ENCODE assay signal across 22 cellular contexts in the genomic region with DNA sequence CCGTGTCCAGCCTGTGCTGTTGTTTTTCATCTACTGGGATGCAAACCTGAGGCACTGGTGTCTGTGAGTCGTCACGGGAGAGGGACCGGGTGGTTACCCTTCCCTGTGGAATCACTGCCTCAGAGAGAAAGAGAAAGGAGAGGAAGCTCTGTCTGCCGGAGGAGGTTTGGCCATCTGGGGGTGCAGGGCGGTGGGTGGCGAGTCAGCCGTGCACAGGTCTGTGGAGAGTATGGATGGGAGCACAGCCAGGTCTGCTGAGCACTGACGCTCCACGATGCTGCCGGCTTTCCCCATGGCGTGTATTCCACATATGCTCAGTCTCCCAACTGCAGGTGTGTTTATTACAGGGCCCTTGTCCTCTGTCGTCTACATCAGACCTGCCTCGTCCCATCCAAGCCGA.
DNase-seq lines count a peak whose midpoint lies in the region; ATAC-seq and TF ChIP-seq lines count a peak whose summit lies in the region.
"Had no signal": no experiment of that assay in that cellular context is flagged by ENCODE, and none has a peak within 500 bp of the region (broad histone marks: within the 10 kb centered on the region; RNA-seq: fewer than 3 reads in every experiment).

No MANE protein-coding gene starts in this region.

- no peak overlapping the region for H3K27ac ChIP-seq in right cardiac atrium (ENCODE audit: low read length)
- no peak overlapping the region for H3K27ac ChIP-seq in left lung
- H3K27ac ChIP-seq: A549 had no signal

- CTCF ChIA-PET in activated naive CD4-positive, alpha-beta T cell treated with anti-CD3 and anti-CD28 coated beads for 36 hours (lab: Charles Lee), result no interaction called here

- DNase-seq in cardiac septum (ENCODE audit: low spot score) (peak; percentile 47), right cardiac atrium (no peak), left lung (peak; percentile 11 to 46), posterior vena cava (ENCODE audit: low spot score) (peak; percentile 34), GM13976 (ENCODE audit: low spot score) (no peak), NCI-H146 (lab: John Stamatoyannopoulos, UW) (no peak)
- no peak for DNase-seq in activated naive CD4-positive, alpha-beta T cell treated with anti-CD3 and anti-CD28 coated beads for 36 hours
- DNase-seq: 8988T; ACHN; AML-193; CD4-positive, alpha-beta T cell; CD8-positive, alpha-beta memory T cell; DMS 273 treated with DMSO at 0.1 percent for 48 hours; DMS79; EL; GDM1; H9 had no signal

- no peaks in the 10 kb centered on the region for H3K9me3 ChIP-seq in right cardiac atrium (ENCODE audit: control insufficient read depth, low read length)
- H3K9me3 ChIP-seq in left lung, result no peaks in the 10 kb centered on the region
- H3K9me3 ChIP-seq: A549 had no signal

- whole genome bisulfite sequencing in right cardiac atrium, result 81% methylated on average over 15 of the region's 15 CpGs

- H3K27me3 Mint-ChIP-seq in activated naive CD4-positive, alpha-beta T cell treated with anti-CD3 and anti-CD28 coated beads for 36 hours (ENCODE audit: low read depth), result no peaks in the 10 kb centered on the region
- H3K27me3 Mint-ChIP-seq: CD4-positive, alpha-beta T cell had no signal

- H3K4me3 ChIP-seq in right cardiac atrium (ENCODE audit: low read length) (no peak overlapping the region), left lung (no peak overlapping the region)
- H3K4me3 ChIP-seq: A549, GM12878, GM23338 had no signal

- no peaks in the 10 kb centered on the region for H3K4me1 ChIP-seq in right cardiac atrium (ENCODE audit: control insufficient read depth, insufficient read depth, low read length)
- H3K4me1 ChIP-seq in left lung, result no peaks in the 10 kb centered on the region
- H3K4me1 ChIP-seq: A549 had no signal

- intact Hi-C loops in cardiac septum (cut with DNase I) (no loop called here), right cardiac atrium (cut with DNase I) (no loop called here), left lung (cut with DNase I) (no loop called here), posterior vena cava (cut with DNase I) (no loop called here)
- intact Hi-C loops in activated naive CD4-positive, alpha-beta T cell treated with anti-CD3 and anti-CD28 coated beads for 36 hours (cut with micrococcal nuclease), result no loop called here

- TF ChIP-seq CTCF in left lung (IDR thresholded peaks at IDR 0.05) (no peak), GM13976 (IDR thresholded peaks at IDR 0.05; ENCODE audit: borderline replicate concordance, control extremely low read depth, extremely low read depth, insufficient read depth, missing control alignments) (no peak)

- H3K4me1 Mint-ChIP-seq in activated naive CD4-positive, alpha-beta T cell treated with anti-CD3 and anti-CD28 coated beads for 36 hours (ENCODE audit: low read depth), result no peaks in the 10 kb centered on the region
- H3K4me1 Mint-ChIP-seq: CD14-positive monocyte; CD8-positive, alpha-beta memory T cell; GM23338 had no signal

- H3K27me3 ChIP-seq in right cardiac atrium (ENCODE audit: control insufficient read depth, insufficient read depth) (no peaks in the 10 kb centered on the region), left lung (peaks cover 0 to 37% of the 10 kb centered on the region in 2 donors)

- in situ Hi-C loops in GM13976 (cut with MboI; ENCODE audit: low sequenced_read_pairs, unreplicated experiment), result no loop called here

- no peak overlapping the region for H3K4me3 Mint-ChIP-seq in activated naive CD4-positive, alpha-beta T cell treated with anti-CD3 and anti-CD28 coated beads for 36 hours
- H3K4me3 Mint-ChIP-seq: CD14-positive monocyte; CD4-positive, alpha-beta T cell; GM23338; H9 had no signal

- ATAC-seq in right cardiac atrium (no peak), left lung (no peak)
- ATAC-seq: A549, GM12878, GM23338, HCT116 had no signal

- H3K36me3 Mint-ChIP-seq in activated naive CD4-positive, alpha-beta T cell treated with anti-CD3 and anti-CD28 coated beads for 36 hours (ENCODE audit: low read depth), result no peaks in the 10 kb centered on the region
- H3K36me3 Mint-ChIP-seq: CD14-positive monocyte had no signal

- H3K27ac Mint-ChIP-seq in activated naive CD4-positive, alpha-beta T cell treated with anti-CD3 and anti-CD28 coated beads for 36 hours, result no peak overlapping the region
- H3K27ac Mint-ChIP-seq: CD14-positive monocyte; CD4-positive, alpha-beta T cell; CD8-positive, alpha-beta memory T cell; GM23338 had no signal

- H3K9me3 Mint-ChIP-seq in activated naive CD4-positive, alpha-beta T cell treated with anti-CD3 and anti-CD28 coated beads for 36 hours, result no peaks in the 10 kb centered on the region
- H3K9me3 Mint-ChIP-seq: CD4-positive, alpha-beta T cell; CD8-positive, alpha-beta memory T cell; GM23338; H9 had no signal

- no peaks in the 10 kb centered on the region for H3K36me3 ChIP-seq in left lung

Comparison
In these comparisons a context has a peak if more than half of its experiments do, and no peak if none do; other contexts are left out.
1. DNase-seq: peak in cardiac septum (single experiment), left lung (2 of 2) and posterior vena cava (single experiment); none in right cardiac atrium (0 of 3), GM13976 (single experiment), NCI-H146 (single experiment) and activated naive CD4-positive, alpha-beta T cell treated with anti-CD3 and anti-CD28 coated beads for 36 hours (single experiment).